33 cellular contexts compared by ENCODE assay signal in genomic region chr1:151668090-151668489, GRCh38. TPM values are rescaled to one million over a fixed set of nuclear protein-coding genes. Genes with fewer than 3 reads are reported as not detected.
"Had no signal": no experiment of that assay in that cellular context is flagged by ENCODE, and none has a peak within 500 bp of the region (broad histone marks: within the 10 kb centered on the region; RNA-seq: fewer than 3 reads in every experiment).

No MANE protein-coding gene starts in this region.

- H3K79me2 ChIP-seq: parathyroid adenoma had no signal

- ATAC-seq: activated CD4-positive, alpha-beta T cell treated with anti-CD3 and anti-CD28 coated beads for 36 hours; activated CD8-positive, alpha-beta memory T cell treated with anti-CD3 and anti-CD28 coated beads, Interleukin-2, amount 10 ng/mL, durations not matched to agents 7 days and 5 days; activated CD8-positive, alpha-beta T cell treated with anti-CD3 and anti-CD28 coated beads, Interleukin-2, amount 10 ng/mL, durations not matched to agents 7 days and 5 days; esophagus mucosa; left cardiac atrium; left ventricle myocardium superior; naive thymus-derived CD4-positive, alpha-beta T cell; right cardiac atrium had no signal

- H3K27me3 Mint-ChIP-seq: activated B cell treated with CpG ODN at 0.5 μM for 24 hours; activated CD4-positive, alpha-beta T cell treated with anti-CD3 and anti-CD28 coated beads for 36 hours; activated CD8-positive, alpha-beta memory T cell treated with anti-CD3 and anti-CD28 coated beads, Interleukin-2, amount 10 ng/mL, durations not matched to agents 7 days and 5 days; activated naive CD4-positive, alpha-beta T cell treated with anti-CD3 and anti-CD28 coated beads, Interleukin-2, amount 10 ng/mL, durations not matched to agents 7 days and 5 days; activated naive CD8-positive, alpha-beta T cell treated with anti-CD3 and anti-CD28 coated beads, Interleukin-2, amount 10 ng/mL, durations not matched to agents 7 days and 5 days; naive thymus-derived CD4-positive, alpha-beta T cell; type B pancreatic cell had no signal

- H3K4me1 ChIP-seq: parathyroid adenoma, uterus had no signal

- H3K27me3 ChIP-seq: brain microvascular endothelial cell, spleen, uterus had no signal

- DNase-seq: activated B cell treated with CpG ODN at 0.5 μM for 24 hours; activated CD4-positive, alpha-beta T cell treated with anti-CD3 and anti-CD28 coated beads for 36 hours; activated CD8-positive, alpha-beta memory T cell treated with anti-CD3 and anti-CD28 coated beads, Interleukin-2, amount 10 ng/mL, durations not matched to agents 7 days and 5 days; activated CD8-positive, alpha-beta T cell treated with anti-CD3 and anti-CD28 coated beads, Interleukin-2, amount 10 ng/mL, durations not matched to agents 7 days and 5 days; activated effector memory CD4-positive, alpha-beta T cell treated with anti-CD3 and anti-CD28 coated beads, Interleukin-2, amount 50 U/mL, for 16 hours; activated naive CD4-positive, alpha-beta T cell treated with anti-CD3 and anti-CD28 coated beads, Interleukin-2, amount 10 ng/mL, durations not matched to agents 7 days and 5 days; activated naive CD8-positive, alpha-beta T cell treated with anti-CD3 and anti-CD28 coated beads, Interleukin-2, amount 10 ng/mL, durations not matched to agents 7 days and 5 days; activated T-cell treated with anti-CD3 and anti-CD28 coated beads for 4 hours; brain microvascular endothelial cell; caudate nucleus; cortex of kidney; foreskin fibroblast; head of caudate nucleus; hippocampal formation; left cardiac atrium; left ventricle myocardium superior; naive thymus-derived CD4-positive, alpha-beta T cell; nucleus accumbens; right cardiac atrium; spleen; stimulated activated naive CD4-positive, alpha-beta T cell; uterus had no signal

- H3K27ac ChIP-seq: brain microvascular endothelial cell, parathyroid adenoma, spleen, uterus had no signal

- H3K4me1 Mint-ChIP-seq: activated B cell treated with CpG ODN at 0.5 μM for 24 hours; activated naive CD8-positive, alpha-beta T cell treated with anti-CD3 and anti-CD28 coated beads, Interleukin-2, amount 10 ng/mL, durations not matched to agents 7 days and 5 days had no signal

- H3K9me3 ChIP-seq: uterus had no signal

- H3K27ac Mint-ChIP-seq: activated B cell treated with CpG ODN at 0.5 μM for 24 hours; activated CD4-positive, alpha-beta T cell treated with anti-CD3 and anti-CD28 coated beads for 36 hours; activated CD8-positive, alpha-beta memory T cell treated with anti-CD3 and anti-CD28 coated beads, Interleukin-2, amount 10 ng/mL, durations not matched to agents 7 days and 5 days; activated CD8-positive, alpha-beta T cell treated with anti-CD3 and anti-CD28 coated beads, Interleukin-2, amount 10 ng/mL, durations not matched to agents 7 days and 5 days; activated naive CD4-positive, alpha-beta T cell treated with anti-CD3 and anti-CD28 coated beads, Interleukin-2, amount 10 ng/mL, durations not matched to agents 7 days and 5 days; activated naive CD8-positive, alpha-beta T cell treated with anti-CD3 and anti-CD28 coated beads, Interleukin-2, amount 10 ng/mL, durations not matched to agents 7 days and 5 days; activated T-helper 1 cell treated with anti-CD3 and anti-CD28 coated beads, Interleukin-12 subunit alpha, Interleukin-12 subunit beta, Interleukin-2, Interleukin-4 antibody, amounts not matched to agents 30 ng/mL and 10 ng/mL and 1 ng/mL, durations not matched to agents 14 hours and 24 hours and 36 hours; type B pancreatic cell had no signal

- FAIRE-seq: astrocyte, endothelial cell of umbilical vein, keratinocyte had no signal

- H3K4me3 Mint-ChIP-seq: activated B cell treated with CpG ODN at 0.5 μM for 24 hours; activated CD4-positive, alpha-beta T cell treated with anti-CD3 and anti-CD28 coated beads for 36 hours; activated CD8-positive, alpha-beta memory T cell treated with anti-CD3 and anti-CD28 coated beads, Interleukin-2, amount 10 ng/mL, durations not matched to agents 7 days and 5 days; activated CD8-positive, alpha-beta T cell treated with anti-CD3 and anti-CD28 coated beads, Interleukin-2, amount 10 ng/mL, durations not matched to agents 7 days and 5 days; activated naive CD4-positive, alpha-beta T cell treated with anti-CD3 and anti-CD28 coated beads, Interleukin-2, amount 10 ng/mL, durations not matched to agents 7 days and 5 days; activated naive CD8-positive, alpha-beta T cell treated with anti-CD3 and anti-CD28 coated beads, Interleukin-2, amount 10 ng/mL, durations not matched to agents 7 days and 5 days; activated T-helper 1 cell treated with anti-CD3 and anti-CD28 coated beads, Interleukin-12 subunit alpha, Interleukin-12 subunit beta, Interleukin-2, Interleukin-4 antibody, amounts not matched to agents 30 ng/mL and 10 ng/mL and 1 ng/mL, durations not matched to agents 14 hours and 24 hours and 36 hours; naive thymus-derived CD4-positive, alpha-beta T cell; type B pancreatic cell had no signal

- H3K9me3 Mint-ChIP-seq: activated naive CD4-positive, alpha-beta T cell treated with anti-CD3 and anti-CD28 coated beads, Interleukin-2, amount 10 ng/mL, durations not matched to agents 7 days and 5 days; activated naive CD8-positive, alpha-beta T cell treated with anti-CD3 and anti-CD28 coated beads, Interleukin-2, amount 10 ng/mL, durations not matched to agents 7 days and 5 days; activated T-helper 1 cell treated with anti-CD3 and anti-CD28 coated beads, Interleukin-12 subunit alpha, Interleukin-12 subunit beta, Interleukin-2, Interleukin-4 antibody, amounts not matched to agents 30 ng/mL and 10 ng/mL and 1 ng/mL, durations not matched to agents 14 hours and 24 hours and 36 hours had no signal

- H2AFZ ChIP-seq: parathyroid adenoma had no signal

- H3K36me3 ChIP-seq: uterus had no signal

- H3K4me3 ChIP-seq: spleen, uterus had no signal

RNA-seq across cellular contexts. Expression of gene CELF3, which starts 48.5 kb away (rescaled TPM):
- total RNA-seq: activated B cell treated with CpG ODN at 0.5 μM for 24 hours; activated CD4-positive, alpha-beta T cell treated with anti-CD3 and anti-CD28 coated beads for 36 hours; activated CD8-positive, alpha-beta memory T cell treated with anti-CD3 and anti-CD28 coated beads, Interleukin-2, amount 10 ng/mL, durations not matched to agents 7 days and 5 days; activated CD8-positive, alpha-beta T cell treated with anti-CD3 and anti-CD28 coated beads, Interleukin-2, amount 10 ng/mL, durations not matched to agents 7 days and 5 days; activated naive CD8-positive, alpha-beta T cell treated with anti-CD3 and anti-CD28 coated beads, Interleukin-2, amount 10 ng/mL, durations not matched to agents 7 days and 5 days; activated T-helper 1 cell treated with anti-CD3 and anti-CD28 coated beads, Interleukin-12 subunit alpha, Interleukin-12 subunit beta, Interleukin-2, Interleukin-4 antibody, amounts not matched to agents 30 ng/mL and 10 ng/mL and 1 ng/mL, durations not matched to agents 14 hours and 24 hours and 36 hours; astrocyte; chondrocyte; endothelial cell of umbilical vein; esophagus mucosa; left cardiac atrium; left ventricle myocardium superior; lung microvascular endothelial cell; naive thymus-derived CD4-positive, alpha-beta T cell; pulmonary artery endothelial cell; T-helper 1 cell treated with Interleukin-12 subunit alpha and Interleukin-12 subunit beta and Interleukin-4 antibody, amounts not matched to agents 30 ng/mL and 1 ng/mL, for 36 hours had no signal
- polyA plus RNA-seq: endothelial cell of umbilical vein; keratinocyte; naive thymus-derived CD4-positive, alpha-beta T cell had no signal

RNA-seq across cellular contexts. Expression of gene RIIAD1, which starts 53.2 kb away (rescaled TPM):
- total RNA-seq: activated B cell treated with CpG ODN at 0.5 μM for 24 hours; activated CD4-positive, alpha-beta T cell treated with anti-CD3 and anti-CD28 coated beads for 36 hours; activated CD8-positive, alpha-beta memory T cell treated with anti-CD3 and anti-CD28 coated beads, Interleukin-2, amount 10 ng/mL, durations not matched to agents 7 days and 5 days; activated CD8-positive, alpha-beta T cell treated with anti-CD3 and anti-CD28 coated beads, Interleukin-2, amount 10 ng/mL, durations not matched to agents 7 days and 5 days; activated naive CD8-positive, alpha-beta T cell treated with anti-CD3 and anti-CD28 coated beads, Interleukin-2, amount 10 ng/mL, durations not matched to agents 7 days and 5 days; activated T-helper 1 cell treated with anti-CD3 and anti-CD28 coated beads, Interleukin-12 subunit alpha, Interleukin-12 subunit beta, Interleukin-2, Interleukin-4 antibody, amounts not matched to agents 30 ng/mL and 10 ng/mL and 1 ng/mL, durations not matched to agents 14 hours and 24 hours and 36 hours; astrocyte; chondrocyte; endothelial cell of umbilical vein; esophagus mucosa; lung microvascular endothelial cell; naive thymus-derived CD4-positive, alpha-beta T cell; pulmonary artery endothelial cell; T-helper 1 cell treated with Interleukin-12 subunit alpha and Interleukin-12 subunit beta and Interleukin-4 antibody, amounts not matched to agents 30 ng/mL and 1 ng/mL, for 36 hours had no signal
- polyA plus RNA-seq: endothelial cell of umbilical vein; keratinocyte; naive thymus-derived CD4-positive, alpha-beta T cell; spleen had no signal
